8 cellular contexts compared by ENCODE assay signal in the genomic region with DNA sequence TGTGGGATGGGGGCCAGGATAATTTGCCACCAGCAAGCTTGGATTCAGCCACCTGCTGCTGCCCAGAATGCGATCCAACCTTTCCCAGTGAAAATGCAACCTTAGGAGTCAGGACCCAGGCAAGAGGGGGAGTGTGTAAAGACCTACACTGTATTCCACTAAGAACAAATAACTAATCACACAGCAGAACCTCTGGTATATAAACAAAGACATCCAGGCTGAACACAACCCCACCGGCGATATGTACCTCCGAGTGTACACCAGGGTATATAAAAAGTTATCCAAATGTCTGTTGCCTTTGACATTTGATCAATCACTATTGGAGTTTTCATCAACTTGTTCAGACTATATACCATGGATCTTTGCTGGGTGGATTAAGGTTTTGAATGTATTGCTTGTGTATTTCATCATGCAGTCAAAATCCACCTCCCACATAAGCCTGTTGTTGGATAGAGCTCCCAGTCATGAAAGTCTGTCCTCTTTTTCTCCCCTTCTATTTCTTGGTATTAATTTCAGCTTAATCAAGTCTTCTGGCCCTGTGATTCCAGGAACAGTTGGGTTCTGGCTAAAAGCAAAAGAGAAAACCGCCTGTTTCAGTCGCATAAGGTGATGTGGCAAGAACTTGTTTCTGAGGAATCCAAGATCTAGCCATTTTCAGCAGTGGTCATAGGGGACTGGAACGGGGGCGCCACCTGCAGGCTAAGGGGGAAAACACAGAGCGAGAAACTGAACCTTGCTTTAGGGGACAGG.
DNase-seq lines count a peak whose midpoint lies in the region; ATAC-seq, FAIRE-seq and TF ChIP-seq lines count a peak whose summit lies in the region.

No MANE protein-coding gene starts in this region.

- BruUV-seq in HepG2 (replicated peaks; lab: Mats Ljungman, UMichigan) = no TSS peak

- no peak overlapping the region for H3K4me3 ChIP-seq in HepG2 (replicated peaks in 1 of 3; ENCODE audit: insufficient read depth in 1 of 3, low read depth in 2 of 3, low read length in 3 of 3)

- 36% methylated on average over 9 of the region's 9 CpGs for WGBS in HepG2 (ENCODE audit: low lambda C conversion rate)

- peaks cover 69% of the 10 kb centered on the region for H3K4me1 Mint-ChIP-seq in chondrocyte (ENCODE audit: low read depth)

- TF ChIP-seq EP300 in HepG2 (IDR thresholded peaks at IDR 0.05; ENCODE audit: low read depth in 2 of 2, low read length in 2 of 2) = no peak
- no peak for TF ChIP-seq EP300 in HepG2 (CRISPR knock-in tag; IDR thresholded peaks at IDR 0.05; ENCODE audit: borderline replicate concordance)

- no peaks in the 10 kb centered on the region for H3K36me3 Mint-ChIP-seq in chondrocyte (ENCODE audit: low read depth)

- POLR2A ChIA-PET in HepG2 (lab: Yijun Ruan, JAX) = no interaction called here

- no peaks in the 10 kb centered on the region for H3K9me3 Mint-ChIP-seq in chondrocyte (ENCODE audit: low read depth)

- H3K79me2 ChIP-seq in HepG2 (ENCODE audit: insufficient read depth, low read length) = no peaks in the 10 kb centered on the region

- no peak overlapping the region for H3K9ac ChIP-seq in HepG2 (ENCODE audit: insufficient read depth, low read depth, low read length)

- no peaks in the 10 kb centered on the region for H3K36me3 ChIP-seq in HepG2 (replicated peaks in 1 of 2; ENCODE audit: control insufficient read depth in 1 of 2, insufficient read depth in 2 of 2, low read length in 2 of 2)

- H3K27me3 Mint-ChIP-seq in chondrocyte (ENCODE audit: low read depth) = no peaks in the 10 kb centered on the region

- peak; percentile 67 for DNase-seq in GM04504 (ENCODE audit: low read depth)
- peak; percentile 39 for DNase-seq in NCI-H446 treated with DMSO at 0.1 percent for 48 hours (lab: John Stamatoyannopoulos, UW)
- peak; percentile 69 to 79 for DNase-seq in activated CD4-positive, alpha-beta T cell treated with anti-CD3 and anti-CD28 coated beads for 4 hours
- DNase-seq in chondrocyte (ENCODE audit: low spot score) = no peak
- peak; percentile 41 for DNase-seq in HepG2 (ENCODE audit: low spot score)
- DNase-seq in stimulated activated CD4-positive, alpha-beta T cell treated with anti-CD3 and anti-CD28 coated beads, Interleukin-4, amount 100 ng/mL, for 4 hours = peak; percentile 64 to 76

- no peaks in the 10 kb centered on the region for H3K4me1 ChIP-seq in HepG2 (ENCODE audit: insufficient read depth, low read length)

- intact Hi-C loops in HepG2 (cut with micrococcal nuclease; ENCODE audit: unreplicated experiment) = no loop called here

- in situ Hi-C loops in HepG2 (cut with HindIII; ENCODE audit: extremely low pct_ligation_motif_present, low pct_unique_long_range_greater_than_20kb) = loop anchor here (10.0 kb wide), 1 partner anchor 364 kb away; no protein-coding TSS in a partner anchor

- peak overlapping the region; percentile 95 for H3K27ac Mint-ChIP-seq in chondrocyte (ENCODE audit: unreplicated experiment)

- no peaks in the 10 kb centered on the region for H3K27me3 ChIP-seq in HepG2 (ENCODE audit: control insufficient read depth in 1 of 2, insufficient read depth in 2 of 2, low read length in 2 of 2)

- no peak overlapping the region for H2AFZ ChIP-seq in HepG2 (ENCODE audit: low read length)

- H4K20me1 ChIP-seq in HepG2 (ENCODE audit: insufficient read depth, low read length) = no peaks in the 10 kb centered on the region

- no peak overlapping the region for H3K4me3 Mint-ChIP-seq in chondrocyte (ENCODE audit: unreplicated experiment)

- ATAC-seq in HG02973 (IDR thresholded peaks at IDR 0.05; ENCODE audit: unreplicated experiment) (peak; percentile 65), HepG2 (peak; percentile 82), GM18870 (IDR thresholded peaks at IDR 0.05; ENCODE audit: unreplicated experiment) (no peak)

- no peak overlapping the region for H3K27ac ChIP-seq in HepG2 (ENCODE audit: extremely low read length, insufficient read depth, low read length)

- peak; percentile 58 for TF ChIP-seq RAD21 in HepG2 (CRISPR knock-in tag; IDR thresholded peaks at IDR 0.05)

- H3K9me3 ChIP-seq in HepG2 (ENCODE audit: low read length) = no peaks in the 10 kb centered on the region

- FAIRE-seq in HepG2 (lab: Jason Lieb, UNC) = peak; percentile 82

- CTCF ChIA-PET in HepG2 (lab: Yijun Ruan, JAX; ENCODE audit: low intra/inter-chr PET ratio, low total read pairs) = interaction anchor here (1.5 kb wide), 1 partner anchor 447 kb away, joined by 6 read pairs; no protein-coding TSS in a partner anchor

- TF ChIP-seq CTCF in chondrocyte (IDR thresholded peaks at IDR 0.05) (peak; percentile 98), HepG2 (CRISPR knock-in tag; IDR thresholded peaks at IDR 0.05) (peak; percentile 87)

- H3K4me2 ChIP-seq in HepG2 (ENCODE audit: low read depth, low read length) = no peak overlapping the region

- no peak for TF ChIP-seq POLR2A in HepG2 (IDR thresholded peaks at IDR 0.05; ENCODE audit: insufficient read depth in 1 of 2, low read depth in 2 of 2, low read length in 2 of 2)

TF ChIP-seq in HepG2, 621 proteins besides CTCF, POLR2A, EP300 and RAD21:
- peak; percentile 31 for TF ChIP-seq XRCC5 (optimal IDR thresholded peaks at IDR 0.05; ENCODE audit: low read length)
- no peak for TF ChIP-seq TBX2 (CRISPR knock-in tag; IDR thresholded peaks at IDR 0.05; ENCODE audit: borderline replicate concordance)
- peak; percentile 80 for TF ChIP-seq SMC3 (IDR thresholded peaks at IDR 0.05; ENCODE audit: low read length)
- TF ChIP-seq, protein P1, sequence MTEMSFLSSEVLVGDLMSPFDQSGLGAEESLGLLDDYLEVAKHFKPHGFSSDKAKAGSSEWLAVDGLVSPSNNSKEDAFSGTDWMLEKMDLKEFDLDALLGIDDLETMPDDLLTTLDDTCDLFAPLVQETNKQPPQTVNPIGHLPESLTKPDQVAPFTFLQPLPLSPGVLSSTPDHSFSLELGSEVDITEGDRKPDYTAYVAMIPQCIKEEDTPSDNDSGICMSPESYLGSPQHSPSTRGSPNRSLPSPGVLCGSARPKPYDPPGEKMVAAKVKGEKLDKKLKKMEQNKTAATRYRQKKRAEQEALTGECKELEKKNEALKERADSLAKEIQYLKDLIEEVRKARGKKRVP (CRISPR knock-in tag; IDR thresholded peaks at IDR 0.05) = 0 out of 4 replicates have a peak, but pooled peaks of 1 of the 2 experiments have one; percentile 31
- TF ChIP-seq STAG1 (CRISPR knock-in tag; IDR thresholded peaks at IDR 0.05) = peak; percentile 85
